30 cellular contexts compared by ENCODE assay signal in genomic region chr13:110564472-110564985, GRCh38. TPM values are rescaled to one million over a fixed set of nuclear protein-coding genes. Genes with fewer than 3 reads are reported as not detected.
DNase-seq lines count a peak whose midpoint lies in the region; ATAC-seq, FAIRE-seq and TF ChIP-seq lines count a peak whose summit lies in the region.
"Had no signal": no experiment of that assay in that cellular context is flagged by ENCODE, and none has a peak within 500 bp of the region (broad histone marks: within the 10 kb centered on the region; RNA-seq: fewer than 3 reads in every experiment).

No MANE protein-coding gene starts in this region.

- H3K9ac ChIP-seq in H1 (replicated peaks in 1 of 4; ENCODE audit: extremely low read depth in 1 of 4, low read depth in 3 of 4, low read length in 3 of 4), result no peak overlapping the region

- H3K9me3 Mint-ChIP-seq in T-helper 1 cell treated with Interleukin-12 subunit alpha and Interleukin-12 subunit beta and Interleukin-4 antibody, amounts not matched to agents 30 μg/mL and 1 μg/mL, for 36 hours, result no peaks in the 10 kb centered on the region
- no peaks in the 10 kb centered on the region; the same call in 2 of the 3 replicates for H3K9me3 Mint-ChIP-seq in GM23338
- H3K9me3 Mint-ChIP-seq: activated CD4-positive, alpha-beta memory T cell treated with anti-CD3 and anti-CD28 coated beads, Interleukin-2, amount 10 ng/mL, durations not matched to agents 7 days and 5 days; dendritic cell treated with granulocyte-macrophage colony-stimulating factor and Interleukin-4, amounts not matched to agents 40 ng/mL and 50 ng/mL, for 4 days; naive B cell had no signal

- H3K36me3 ChIP-seq in GM23338 (ENCODE audit: insufficient read depth) (no peaks in the 10 kb centered on the region), H1 (ENCODE audit: control insufficient read depth in 2 of 4, insufficient read depth in 4 of 4, low read length in 3 of 4) (no peaks in the 10 kb centered on the region), thyroid gland (no peaks in the 10 kb centered on the region)
- H3K36me3 ChIP-seq: esophagus muscularis mucosa, tibial artery had no signal

- no peak overlapping the region for H2BK120ac ChIP-seq in H1 (replicated peaks; ENCODE audit: low read depth, low read length)

- TF ChIP-seq POLR2A in H1 (IDR thresholded peaks at IDR 0.05; ENCODE audit: control extremely low read depth in 1 of 2, low read depth in 2 of 2, low read length in 2 of 2) (no peak), thyroid gland (IDR thresholded peaks at IDR 0.05) (peak in 1 of 2 donors; percentile 71)

- H3K4me2 ChIP-seq in GM23338, result peak overlapping the region; percentile 0; the same call in 1 of the 2 replicates
- H3K4me2 ChIP-seq in H1 (ENCODE audit: insufficient read depth in 1 of 2, low read depth in 2 of 2, low read length in 2 of 2), result no peak overlapping the region

- H4K20me1 ChIP-seq in GM23338 (replicated peaks; ENCODE audit: insufficient read depth) (no peaks in the 10 kb centered on the region), H1 (replicated peaks in 1 of 2; ENCODE audit: control insufficient read depth in 1 of 2, insufficient read depth in 2 of 2, low read length in 2 of 2) (no peaks in the 10 kb centered on the region)

- CTCF ChIA-PET in H1 (lab: Charles Lee; ENCODE audit: partially characterized antibody) (interaction anchor here (0.8 to 1.8 kb wide), 7 partner anchors 10 to 48 kb away, joined by 3 to 9 read pairs (median 3); no protein-coding TSS in a partner anchor), HEK293T (lab: Yijun Ruan, JAX) (no interaction called here)

- H3K27me3 ChIP-seq in GM23338 (ENCODE audit: insufficient read depth), result no peaks in the 10 kb centered on the region
- peaks cover 0 to 7% (median 2%) of the 10 kb centered on the region in 4 experiments; a peak in 3 of 7 replicates for H3K27me3 ChIP-seq in H1 (replicated peaks in 1 of 4; ENCODE audit: control insufficient read depth in 3 of 4, extremely low read depth in 1 of 4, insufficient read depth in 3 of 4, low read length in 3 of 4)
- no peaks in the 10 kb centered on the region for H3K27me3 ChIP-seq in thyroid gland
- H3K27me3 ChIP-seq: adrenal gland, body of pancreas, esophagus muscularis mucosa, foreskin keratinocyte, tibial artery had no signal

- H3F3A ChIP-seq in GM23338 (replicated peaks; ENCODE audit: low read depth), result peaks cover 22% of the 10 kb centered on the region; the same call in 1 of the 2 replicates

- H3K4me3 ChIP-seq in GM23338, result no peak overlapping the region
- no peak overlapping the region for H3K4me3 ChIP-seq in H1 (ENCODE audit: extremely low read depth in 1 of 4, insufficient read depth in 2 of 4, low read depth in 3 of 4, low read length in 4 of 4)
- no peak overlapping the region for H3K4me3 ChIP-seq in thyroid gland (replicated peaks in 1 of 3)
- no peak overlapping the region for H3K4me3 ChIP-seq in foreskin fibroblast (ENCODE audit: low read depth in 1 of 2, low read length in 2 of 2)
- H3K4me3 ChIP-seq: body of pancreas, esophagus muscularis mucosa, SK-N-MC, tibial artery had no signal

- no peak overlapping the region for H3K23ac ChIP-seq in H1 (ENCODE audit: insufficient read length)

- H3K27me3 Mint-ChIP-seq in T-helper 1 cell treated with Interleukin-12 subunit alpha and Interleukin-12 subunit beta and Interleukin-4 antibody, amounts not matched to agents 30 μg/mL and 1 μg/mL, for 36 hours (ENCODE audit: low read depth), result peaks cover 45% of the 10 kb centered on the region
- peaks cover 34% of the 10 kb centered on the region for H3K27me3 Mint-ChIP-seq in GM23338 (ENCODE audit: insufficient read depth, low read depth, poor library complexity)

- peak overlapping the region; percentile 27 for H3K4me3 Mint-ChIP-seq in T-helper 1 cell treated with Interleukin-12 subunit alpha and Interleukin-12 subunit beta and Interleukin-4 antibody, amounts not matched to agents 30 μg/mL and 1 μg/mL, for 36 hours
- H3K4me3 Mint-ChIP-seq in GM23338, result no peak overlapping the region
- H3K4me3 Mint-ChIP-seq: dendritic cell treated with granulocyte-macrophage colony-stimulating factor and Interleukin-4, amounts not matched to agents 40 ng/mL and 50 ng/mL, for 4 days had no signal

- WGBS in H1 (ENCODE audit: extremely low coverage in 1 of 2, insufficient coverage in 1 of 2, insufficient read length in 1 of 2, insufficient replicate concordance in 2 of 2, low coverage in 1 of 2, low lambda C conversion rate in 2 of 2, missing lambda C conversion rate in 1 of 2), 2 experiments, result 91% methylated on average over 3 of the region's 3 CpGs; no CpG with 5 or more reads in 1 of the 2 experiments
- 60 to 68% methylated on average over 3 of the region's 3 CpGs for WGBS in thyroid gland, 2 donors

- DNase-seq in T-helper 1 cell (no peak), GM23338 (ENCODE audit: low spot score) (no peak), H1 (ENCODE audit: low read depth in 1 of 2, low spot score in 2 of 2) (no peak), thyroid gland (peak; percentile 58 to 66), HEK293T (ENCODE audit: extremely low spot score) (no peak), foreskin fibroblast (no peak)
- DNase-seq: activated CD4-positive, alpha-beta memory T cell treated with anti-CD3 and anti-CD28 coated beads, Interleukin-2, amount 10 ng/mL, durations not matched to agents 7 days and 5 days; activated gamma-delta T cell; head of caudate nucleus; left ventricle myocardium superior; naive B cell; NCI-H1436; NCI-H2081; NCI-H2227 treated with DMSO at 0.1 percent for 48 hours; NCI-H526 treated with DMSO at 0.1 percent for 48 hours; NK-92 treated with Interleukin-12 subunit alpha and Interleukin-12 subunit beta, amount 100 ng/mL, for 24 hours; stimulated activated CD4-positive, alpha-beta T cell treated with anti-CD3 and anti-CD28 coated beads, Interleukin-4, amount 100 ng/mL, for 1 hour; tibial artery had no signal

- intact Hi-C loops in thyroid gland (cut with DNase I), result loop anchor here (10.0 kb wide), 1 partner anchor 60 kb away; no protein-coding TSS in a partner anchor

- no peak overlapping the region for H3K4ac ChIP-seq in H1 (replicated peaks; ENCODE audit: insufficient read length, low read depth, low read length)

- no peak overlapping the region for H4K5ac ChIP-seq in H1 (ENCODE audit: insufficient read length, low read depth, low read length)

- H3K56ac ChIP-seq in H1 (replicated peaks; ENCODE audit: insufficient read length, low read depth, low read length), result no peak overlapping the region

- no peak for ATAC-seq in GM23338
- ATAC-seq in GM18861 (IDR thresholded peaks at IDR 0.05; ENCODE audit: unreplicated experiment), result no peak
- ATAC-seq: activated CD4-positive, CD25-positive, alpha-beta regulatory T cell treated with anti-CD3 and anti-CD28 coated beads, Interleukin-2, amount 50 U/mL, for 24 hours; body of pancreas; left ventricle myocardium superior had no signal

- no peak overlapping the region for H3K14ac ChIP-seq in H1 (ENCODE audit: insufficient read length)

- H3K79me2 ChIP-seq in GM23338 (replicated peaks; ENCODE audit: insufficient read depth) (peaks cover 14% of the 10 kb centered on the region), H1 (ENCODE audit: control insufficient read depth in 1 of 2, insufficient read depth in 2 of 2, low read length in 2 of 2) (peaks cover 0 to 14% of the 10 kb centered on the region in 2 experiments; a peak in 1 of 4 replicates)

- H3K27ac Mint-ChIP-seq in T-helper 1 cell treated with Interleukin-12 subunit alpha and Interleukin-12 subunit beta and Interleukin-4 antibody, amounts not matched to agents 30 μg/mL and 1 μg/mL, for 36 hours, result no peak overlapping the region
- no peak overlapping the region for H3K27ac Mint-ChIP-seq in GM23338
- H3K27ac Mint-ChIP-seq: activated CD4-positive, alpha-beta memory T cell treated with anti-CD3 and anti-CD28 coated beads, Interleukin-2, amount 10 ng/mL, durations not matched to agents 7 days and 5 days; dendritic cell treated with granulocyte-macrophage colony-stimulating factor and Interleukin-4, amounts not matched to agents 40 ng/mL and 50 ng/mL, for 4 days had no signal

- POLR2A ChIA-PET in H1 (lab: Charles Lee; ENCODE audit: partially characterized antibody) (interaction anchor here (0.6 kb wide), 1 partner anchor 427 kb away, joined by 3 read pairs; no protein-coding TSS in a partner anchor), HEK293T (lab: Yijun Ruan, JAX) (no interaction called here)

- no peak overlapping the region for H2BK20ac ChIP-seq in H1 (ENCODE audit: low read length)

- no peak for TF ChIP-seq RAD21 in H1 (IDR thresholded peaks at IDR 0.05 in 1 of 2, conservative IDR thresholded peaks at IDR 0.05 in 1 of 2; ENCODE audit: low read depth in 2 of 2, low read length in 2 of 2)

- H2AK5ac ChIP-seq in H1 (ENCODE audit: low read depth, low read length), result 0 out of 2 replicates have a peak overlapping the region, but pooled peaks have one; percentile 44

- no peaks in the 10 kb centered on the region for H3K9me2 ChIP-seq in GM23338 (ENCODE audit: insufficient read depth)

- H4K91ac ChIP-seq in H1 (replicated peaks; ENCODE audit: insufficient read length, low read length), result no peak overlapping the region

- peaks cover 13% of the 10 kb centered on the region for H3K4me1 Mint-ChIP-seq in T-helper 1 cell treated with Interleukin-12 subunit alpha and Interleukin-12 subunit beta and Interleukin-4 antibody, amounts not matched to agents 30 μg/mL and 1 μg/mL, for 36 hours (ENCODE audit: low read depth)
- H3K4me1 Mint-ChIP-seq in GM23338, result peaks cover 44% of the 10 kb centered on the region

- peaks cover 22% of the 10 kb centered on the region for H3K4me1 ChIP-seq in GM23338 (ENCODE audit: insufficient read depth)
- H3K4me1 ChIP-seq in H1 (replicated peaks in 1 of 4; ENCODE audit: control insufficient read depth in 3 of 4, insufficient read depth in 4 of 4, low read length in 3 of 4), result peaks cover 3 to 9% (median 4%) of the 10 kb centered on the region in 4 experiments; a peak in 6 of 7 replicates
- H3K4me1 ChIP-seq in thyroid gland, result peaks cover 30 to 38% of the 10 kb centered on the region in 2 donors
- H3K4me1 ChIP-seq: foreskin keratinocyte had no signal

- no peak overlapping the region for H2BK15ac ChIP-seq in H1 (ENCODE audit: low read length)

- H3K23me2 ChIP-seq in H1 (ENCODE audit: low read depth, low read length), result peaks cover 17% of the 10 kb centered on the region

- peaks cover 5% of the 10 kb centered on the region; the same call in 1 of the 2 replicates for H3K79me1 ChIP-seq in H1 (ENCODE audit: low read depth, low read length)

- no peaks in the 10 kb centered on the region for H3K9me3 ChIP-seq in H1 (ENCODE audit: insufficient read depth in 2 of 2, low read depth in 1 of 2, low read length in 1 of 2)
- no peaks in the 10 kb centered on the region for H3K9me3 ChIP-seq in thyroid gland
- H3K9me3 ChIP-seq: adrenal gland, body of pancreas, esophagus muscularis mucosa, tibial artery had no signal

- H2AFZ ChIP-seq in GM23338 (no peak overlapping the region), H1 (ENCODE audit: low read length) (no peak overlapping the region)

- no peak overlapping the region for H4K8ac ChIP-seq in H1 (ENCODE audit: extremely low read depth, insufficient read depth, low read length)

- no peak for FAIRE-seq in H1 (lab: Jason Lieb, UNC)
- FAIRE-seq: GM18507, TTC549 had no signal

- H3K27ac ChIP-seq in GM23338 (ENCODE audit: low read depth) (peak overlapping the region; percentile 4; the same call in 1 of the 2 replicates), H1 (ENCODE audit: low read depth, low read length) (no peak overlapping the region), thyroid gland (peak overlapping the region; percentile 60 to 98 (median 68))
- H3K27ac ChIP-seq: 22Rv1, adrenal gland, body of pancreas, esophagus muscularis mucosa, foreskin keratinocyte, SK-N-MC, tibial artery had no signal

- no peak overlapping the region for H3K18ac ChIP-seq in H1 (ENCODE audit: extremely low read depth, low read length)

- no peak overlapping the region for H2BK12ac ChIP-seq in H1 (ENCODE audit: low read depth, low read length)

- TF ChIP-seq EP300 in H1 (IDR thresholded peaks at IDR 0.05; ENCODE audit: borderline replicate concordance in 1 of 2, low read depth in 2 of 2, low read length in 2 of 2), result no peak

- H2BK5ac ChIP-seq in H1 (ENCODE audit: low read depth, low read length), result no peak overlapping the region

- no peak for TF ChIP-seq CTCF in GM23338 (conservative IDR thresholded peaks at IDR 0.05; ENCODE audit: low read depth in 2 of 2)
- no peak for TF ChIP-seq CTCF in H1 (IDR thresholded peaks at IDR 0.05; ENCODE audit: control extremely low read depth in 1 of 3, insufficient read depth in 1 of 3, low read depth in 1 of 3, low read length in 3 of 3)
- no peak for TF ChIP-seq CTCF in thyroid gland (IDR thresholded peaks at IDR 0.05)
- no peak for TF ChIP-seq CTCF in foreskin fibroblast (IDR thresholded peaks at IDR 0.05; ENCODE audit: low read depth, low read length)

- peaks cover 1% of the 10 kb centered on the region for H3K36me3 Mint-ChIP-seq in T-helper 1 cell treated with Interleukin-12 subunit alpha and Interleukin-12 subunit beta and Interleukin-4 antibody, amounts not matched to agents 30 μg/mL and 1 μg/mL, for 36 hours (ENCODE audit: low read depth)
- H3K36me3 Mint-ChIP-seq in GM23338 (ENCODE audit: low read depth), result no peaks in the 10 kb centered on the region; the same call in 2 of the 3 replicates
- H3K36me3 Mint-ChIP-seq: naive B cell had no signal

RNA-seq across cellular contexts. Expression of gene RAB20, which starts 3.0 kb away (rescaled TPM):
- total RNA-seq in GM23338 (2014; rRNA removed; shearing (Covaris generic)), result 26.6 and 32.1 TPM in 2 replicates
- 11.8 and 12.3 TPM in 2 replicates for polyA plus RNA-seq in GM23338 (2016; fragmentation: Nextera tagmentation; extraction: Ambion mirVana)
- total RNA-seq in H1 (2021; fragmentation: NEBNext Ultra II Directional; extraction: Animal tissue kit (Norgen Biotek cat#: 25700)), result 24.7 and 27.9 TPM in 2 replicates
- 14.8 and 21.5 TPM in 2 replicates for polyA plus RNA-seq in H1 (2011; rRNA removed)
- 23.6 TPM for polyA plus RNA-seq in H1 (2011; cell fraction: cytosol; rRNA removed)
- 14.3 TPM for polyA plus RNA-seq in H1 (2011; cell fraction: nucleus; rRNA removed)
- 17.1 to 20.8 TPM (median 17.7 TPM) in 4 replicates for polyA plus RNA-seq in H1 (2012, experiment 1 of 2)
- polyA plus RNA-seq in H1 (2012, experiment 2 of 2), result 24.0 TPM
- 16.4 TPM for polyA plus RNA-seq in H1 (2013, experiment 1 of 2)
- 16.1 TPM for polyA plus RNA-seq in H1 (2013, experiment 2 of 2)
- 8.5 and 11.9 TPM in 2 replicates for polyA minus RNA-seq in H1 (2011; rRNA and poly(A)+ RNA removed)
- 11.2 TPM for polyA minus RNA-seq in H1 (2011; cell fraction: cytosol; rRNA and poly(A)+ RNA removed)
- 4.9 TPM for polyA minus RNA-seq in H1 (2011; cell fraction: nucleus; rRNA and poly(A)+ RNA removed)
- total RNA-seq in thyroid gland, result 10 to 100 TPM; 21.0 to 60.5 (median 43.5) TPM

RNA-seq across cellular contexts. Expression of gene NAXD, which starts 50.8 kb away (rescaled TPM):
- total RNA-seq in GM23338 (2014; rRNA removed; shearing (Covaris generic)), result 16.1 and 18.5 TPM in 2 replicates
- polyA plus RNA-seq in GM23338 (2016; fragmentation: Nextera tagmentation; extraction: Ambion mirVana), result 15.3 and 16.9 TPM in 2 replicates
- total RNA-seq in H1 (2021; fragmentation: NEBNext Ultra II Directional; extraction: Animal tissue kit (Norgen Biotek cat#: 25700)), result 23.6 and 25.4 TPM in 2 replicates
- polyA plus RNA-seq in H1 (2011; rRNA removed), result 35.5 and 38.2 TPM in 2 replicates
- 36.4 TPM for polyA plus RNA-seq in H1 (2011; cell fraction: cytosol; rRNA removed)
- polyA plus RNA-seq in H1 (2011; cell fraction: nucleus; rRNA removed), result 55.1 TPM
- polyA plus RNA-seq in H1 (2012, experiment 1 of 2), result 23.7 to 27.2 TPM (median 25.9 TPM) in 4 replicates
- polyA plus RNA-seq in H1 (2012, experiment 2 of 2), result 17.0 TPM
- polyA plus RNA-seq in H1 (2013, experiment 1 of 2), result 20.8 TPM
- polyA plus RNA-seq in H1 (2013, experiment 2 of 2), result 20.3 TPM
- 17.3 and 21.0 TPM in 2 replicates for polyA minus RNA-seq in H1 (2011; rRNA and poly(A)+ RNA removed)
- 8.7 TPM for polyA minus RNA-seq in H1 (2011; cell fraction: cytosol; rRNA and poly(A)+ RNA removed)
- 14.9 TPM for polyA minus RNA-seq in H1 (2011; cell fraction: nucleus; rRNA and poly(A)+ RNA removed)
- total RNA-seq in thyroid gland, result 10 to 100 TPM; 38.2 to 46.6 (median 42.8) TPM

Comparison
In these comparisons a context has a peak if more than half of its experiments do, and no peak if none do; other contexts are left out.
1. DNase-seq: peak in thyroid gland (2 of 2); none in T-helper 1 cell (0 of 5), GM23338 (single experiment), H1 (0 of 2), HEK293T (single experiment) and foreskin fibroblast (0 of 2).